ENCODE assay signal across 19 cellular contexts in the genomic region with DNA sequence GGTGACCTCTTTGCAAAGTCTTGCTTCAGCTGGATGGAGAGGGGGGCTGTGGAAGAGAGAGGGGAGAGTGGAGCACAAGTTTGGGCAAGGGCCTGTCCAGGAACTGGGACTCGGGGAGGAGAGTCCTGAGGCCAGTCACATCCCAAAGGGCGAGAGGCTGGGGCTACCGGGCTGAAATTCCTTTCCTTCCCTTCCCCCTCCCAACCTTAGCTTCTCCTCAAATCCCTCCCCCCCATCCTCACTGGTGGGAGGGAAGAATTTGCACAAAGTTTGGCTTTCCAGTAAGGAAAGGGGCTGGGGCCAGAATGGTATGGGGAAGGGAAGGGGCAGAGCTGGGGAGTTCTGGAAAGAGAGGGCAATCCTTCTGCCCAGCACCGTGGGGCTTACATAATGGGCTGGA. TPM values are rescaled to one million over a fixed set of nuclear protein-coding genes. Genes with fewer than 3 reads are reported as not detected.
DNase-seq lines count a peak whose midpoint lies in the region; ATAC-seq and TF ChIP-seq lines count a peak whose summit lies in the region.
"Had no signal": no experiment of that assay in that cellular context is flagged by ENCODE, and none has a peak within 500 bp of the region (broad histone marks: within the 10 kb centered on the region; RNA-seq: fewer than 3 reads in every experiment).

No MANE protein-coding gene starts in this region.

- TF ChIP-seq CTCF in left ventricle myocardium inferior (IDR thresholded peaks at IDR 0.05; ENCODE audit: borderline replicate concordance) = no peak
- TF ChIP-seq CTCF in right atrium auricular region (IDR thresholded peaks at IDR 0.05) = no peak
- no peak for TF ChIP-seq CTCF in neural cell (IDR thresholded peaks at IDR 0.05; ENCODE audit: poor library complexity, severe bottlenecking)

- H3F3A ChIP-seq in neural cell (ENCODE audit: insufficient read depth, low read length, poor library complexity, severe bottlenecking) = no peaks in the 10 kb centered on the region

- H3K4me1 ChIP-seq in left ventricle myocardium inferior = peaks cover 9% of the 10 kb centered on the region
- H3K4me1 ChIP-seq in right atrium auricular region = peaks cover 0 to 9% of the 10 kb centered on the region in 2 donors
- peaks cover 39% of the 10 kb centered on the region for H3K4me1 ChIP-seq in ectodermal cell (ENCODE audit: control insufficient read depth, insufficient read depth, low read length)

- H3K4me2 ChIP-seq in neural cell (ENCODE audit: low read length) = peak overlapping the region; percentile 19
- H3K4me2 ChIP-seq: PC-9 had no signal

- intact Hi-C loops in left ventricle myocardium inferior (cut with micrococcal nuclease) = no loop called here

- TF ChIP-seq RAD21 in neural cell (conservative IDR thresholded peaks at IDR 0.05) = no peak

- 22 to 35% methylated on average over 4 of the region's 4 CpGs for WGBS in ectodermal cell, 2 experiments

- ATAC-seq in GM18870 (IDR thresholded peaks at IDR 0.05; ENCODE audit: unreplicated experiment) = no peak
- no peak for ATAC-seq in HG02884 (IDR thresholded peaks at IDR 0.05; ENCODE audit: unreplicated experiment)
- no peak for ATAC-seq in HG02623 (IDR thresholded peaks at IDR 0.05; ENCODE audit: unreplicated experiment)
- ATAC-seq: HepG2 had no signal

- H3K9me3 ChIP-seq in left ventricle myocardium inferior (replicated peaks) (no peaks in the 10 kb centered on the region), right atrium auricular region (no peaks in the 10 kb centered on the region), ectodermal cell (ENCODE audit: control insufficient read depth, low read length) (no peaks in the 10 kb centered on the region), neural cell (ENCODE audit: low read length) (no peaks in the 10 kb centered on the region)
- H3K9me3 ChIP-seq: BE2C had no signal

- no peak overlapping the region for H3K27ac ChIP-seq in left ventricle myocardium inferior (replicated peaks)
- H3K27ac ChIP-seq in right atrium auricular region = no peak overlapping the region
- H3K27ac ChIP-seq in ectodermal cell (ENCODE audit: insufficient read depth, low read depth, low read length, poor library complexity, severe bottlenecking) = no peak overlapping the region
- no peak overlapping the region for H3K27ac ChIP-seq in neural cell (ENCODE audit: low read length)
- H3K27ac ChIP-seq: PC-9 had no signal

- TF ChIP-seq EP300 in neural cell (conservative IDR thresholded peaks at IDR 0.05; ENCODE audit: poor library complexity, severe bottlenecking) = no peak

- H3K36me3 ChIP-seq in left ventricle myocardium inferior (no peaks in the 10 kb centered on the region), right atrium auricular region (no peaks in the 10 kb centered on the region), ectodermal cell (ENCODE audit: control insufficient read depth, insufficient read depth, low read length) (no peaks in the 10 kb centered on the region), neural cell (ENCODE audit: insufficient read depth, low read length) (no peaks in the 10 kb centered on the region)
- H3K36me3 ChIP-seq: BE2C had no signal

- peak overlapping the region; percentile 53 for H3K9ac ChIP-seq in neural cell (ENCODE audit: low read length)

- no peaks in the 10 kb centered on the region for H4K20me1 ChIP-seq in neural cell (ENCODE audit: insufficient read depth)

- no peaks in the 10 kb centered on the region for H3K79me2 ChIP-seq in neural cell (replicated peaks; ENCODE audit: insufficient read depth, low read length)

- H3K9me2 ChIP-seq in neural cell (ENCODE audit: insufficient read depth, low read length) = no peaks in the 10 kb centered on the region

- no peak overlapping the region for H2AFZ ChIP-seq in neural cell (ENCODE audit: low read depth, low read length)
- H2AFZ ChIP-seq: PC-9 had no signal

- H3K4me3 ChIP-seq in left ventricle myocardium inferior (peak overlapping the region; percentile 33), right atrium auricular region (no peak overlapping the region), ectodermal cell (ENCODE audit: insufficient read depth, low read depth, low read length) (peak overlapping the region; percentile 50), neural cell (ENCODE audit: low read length) (peak overlapping the region; percentile 61)
- H3K4me3 ChIP-seq: PC-9 had no signal

- H3K27me3 ChIP-seq in left ventricle myocardium inferior (ENCODE audit: low read depth) (peaks cover 88% of the 10 kb centered on the region), right atrium auricular region (peaks cover 0 to 20% of the 10 kb centered on the region in 2 donors), ectodermal cell (ENCODE audit: control insufficient read depth, insufficient read depth, low read length, poor library complexity, severe bottlenecking) (peaks cover 61% of the 10 kb centered on the region), neural cell (ENCODE audit: insufficient read depth, low read depth, low read length) (peaks cover 10% of the 10 kb centered on the region)

- no peak for DNase-seq in left ventricle myocardium inferior
- DNase-seq in right atrium auricular region (ENCODE audit: low spot score) = no peak
- DNase-seq in NCI-H446 (lab: John Stamatoyannopoulos, UW) = no peak
- DNase-seq: 8988T; BE2C; CD8-positive, alpha-beta memory T cell; KG1; NCI-H1417 treated with DMSO at 0.1 percent for 48 hours; NCI-H2029; NCI-H2171 treated with DMSO at 0.1 percent for 48 hours; NCI-H510A; NCI-H82; PC-9 had no signal

TF ChIP-seq in neural cell, 6 proteins besides CTCF, POLR2A, EP300 and RAD21:
- TF ChIP-seq, protein P1, sequence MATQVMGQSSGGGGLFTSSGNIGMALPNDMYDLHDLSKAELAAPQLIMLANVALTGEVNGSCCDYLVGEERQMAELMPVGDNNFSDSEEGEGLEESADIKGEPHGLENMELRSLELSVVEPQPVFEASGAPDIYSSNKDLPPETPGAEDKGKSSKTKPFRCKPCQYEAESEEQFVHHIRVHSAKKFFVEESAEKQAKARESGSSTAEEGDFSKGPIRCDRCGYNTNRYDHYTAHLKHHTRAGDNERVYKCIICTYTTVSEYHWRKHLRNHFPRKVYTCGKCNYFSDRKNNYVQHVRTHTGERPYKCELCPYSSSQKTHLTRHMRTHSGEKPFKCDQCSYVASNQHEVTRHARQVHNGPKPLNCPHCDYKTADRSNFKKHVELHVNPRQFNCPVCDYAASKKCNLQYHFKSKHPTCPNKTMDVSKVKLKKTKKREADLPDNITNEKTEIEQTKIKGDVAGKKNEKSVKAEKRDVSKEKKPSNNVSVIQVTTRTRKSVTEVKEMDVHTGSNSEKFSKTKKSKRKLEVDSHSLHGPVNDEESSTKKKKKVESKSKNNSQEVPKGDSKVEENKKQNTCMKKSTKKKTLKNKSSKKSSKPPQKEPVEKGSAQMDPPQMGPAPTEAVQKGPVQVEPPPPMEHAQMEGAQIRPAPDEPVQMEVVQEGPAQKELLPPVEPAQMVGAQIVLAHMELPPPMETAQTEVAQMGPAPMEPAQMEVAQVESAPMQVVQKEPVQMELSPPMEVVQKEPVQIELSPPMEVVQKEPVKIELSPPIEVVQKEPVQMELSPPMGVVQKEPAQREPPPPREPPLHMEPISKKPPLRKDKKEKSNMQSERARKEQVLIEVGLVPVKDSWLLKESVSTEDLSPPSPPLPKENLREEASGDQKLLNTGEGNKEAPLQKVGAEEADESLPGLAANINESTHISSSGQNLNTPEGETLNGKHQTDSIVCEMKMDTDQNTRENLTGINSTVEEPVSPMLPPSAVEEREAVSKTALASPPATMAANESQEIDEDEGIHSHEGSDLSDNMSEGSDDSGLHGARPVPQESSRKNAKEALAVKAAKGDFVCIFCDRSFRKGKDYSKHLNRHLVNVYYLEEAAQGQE (IDR thresholded peaks at IDR 0.05; ENCODE audit: borderline replicate concordance) = no peak
- TF ChIP-seq EZH2 (IDR thresholded peaks at IDR 0.05; ENCODE audit: borderline replicate concordance, insufficient read depth, low read length, poor library complexity, severe bottlenecking) = no peak
- no peak for TF ChIP-seq MXI1 (conservative IDR thresholded peaks at IDR 0.05; ENCODE audit: poor library complexity, severe bottlenecking)
- no peak for TF ChIP-seq POLR2AphosphoS5 (IDR thresholded peaks at IDR 0.05)
- no peak for TF ChIP-seq TAF1 (IDR thresholded peaks at IDR 0.05; ENCODE audit: low read depth)
- TF ChIP-seq SMC3 (conservative IDR thresholded peaks at IDR 0.05; ENCODE audit: poor library complexity) = no peak

RNA-seq across cellular contexts. Expression of a gene that starts 0.9 kb away (rescaled TPM):
- 0.58 TPM for total RNA-seq in left ventricle myocardium inferior
- total RNA-seq in right atrium auricular region = under 1 TPM; 0.41 to 0.67 TPM
- 59.0 TPM for polyA plus RNA-seq in ectodermal cell (2013, experiment 1 of 4)
- polyA plus RNA-seq in ectodermal cell (2013, experiment 2 of 4) = 85.7 TPM
- polyA plus RNA-seq in ectodermal cell (2013, experiment 3 of 4) = 47.9 TPM
- 47.2 TPM for polyA plus RNA-seq in ectodermal cell (2013, experiment 4 of 4)
- 3.2 and 5.0 TPM in 2 replicates for polyA plus RNA-seq in neural cell
- 14.1 and 14.9 TPM in 2 replicates for polyA minus RNA-seq in neural cell
- total RNA-seq: CD8-positive, alpha-beta memory T cell; HepG2; PC-9 had no signal
- polyA plus RNA-seq: CD8-positive, alpha-beta memory T cell; HepG2 had no signal

RNA-seq across cellular contexts. Expression of a gene that starts 40.4 kb away (rescaled TPM):
- total RNA-seq in left ventricle myocardium inferior = 3.1 TPM
- 1 to 10 TPM; 2.4 to 2.9 TPM for total RNA-seq in right atrium auricular region
- polyA plus RNA-seq in ectodermal cell (2013, experiment 1 of 4) = 4.8 TPM
- polyA plus RNA-seq in ectodermal cell (2013, experiment 2 of 4) = 3.2 TPM
- polyA plus RNA-seq in ectodermal cell (2013, experiment 3 of 4) = 2.9 TPM
- 2.1 TPM for polyA plus RNA-seq in ectodermal cell (2013, experiment 4 of 4)
- polyA plus RNA-seq in neural cell = 7.7 and 10.1 TPM in 2 replicates
- polyA minus RNA-seq in neural cell = 3.7 and 6.1 TPM in 2 replicates

Comparison
In these comparisons a context has a peak if more than half of its experiments do, and no peak if none do; other contexts are left out.
1. H3K4me3 ChIP-seq: peak in left ventricle myocardium inferior (single experiment), ectodermal cell (single experiment) and neural cell (single experiment); none in right atrium auricular region (0 of 2).